ENCODE assay signal across 18 cellular contexts in the genomic region with DNA sequence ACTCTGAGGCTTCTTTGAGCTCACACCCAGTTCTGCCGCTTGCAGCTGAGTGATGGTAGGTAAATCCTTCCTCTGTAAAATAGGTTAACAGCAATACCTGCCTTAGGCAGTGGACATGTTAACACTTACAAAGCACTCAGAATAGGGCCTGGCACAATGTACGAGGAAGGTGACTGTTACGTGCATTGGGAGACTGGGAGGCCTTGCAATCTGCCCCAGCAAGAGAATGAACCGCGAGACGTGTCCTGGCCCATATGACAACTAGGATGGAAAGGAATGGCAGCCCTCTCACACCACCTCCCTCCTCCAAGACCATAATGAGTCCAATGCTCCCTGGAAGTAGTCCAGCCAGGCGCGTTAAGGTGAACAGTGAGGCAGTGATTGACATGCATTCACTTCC.
"Had no signal": no experiment of that assay in that cellular context is flagged by ENCODE, and none has a peak within 500 bp of the region (broad histone marks: within the 10 kb centered on the region; RNA-seq: fewer than 3 reads in every experiment).

No MANE protein-coding gene starts in this region.

- H3K27me3 ChIP-seq: hepatocyte, neural progenitor cell, ovary, suprapubic skin, thyroid gland, upper lobe of right lung had no signal

- ATAC-seq: left lobe of liver; natural killer cell treated with Interleukin-12 subunit alpha and Interleukin-12 subunit beta and Interleukin-15 and Interleukin-18, amount 100 ng/mL, for 72 hours; right cardiac atrium; upper lobe of right lung had no signal

- H3K79me2 ChIP-seq: hepatocyte had no signal

- H3K9me3 ChIP-seq: ovary, suprapubic skin, thyroid gland, upper lobe of right lung had no signal

- H3K4me3 ChIP-seq: hepatocyte, neural progenitor cell, ovary, suprapubic skin, thyroid gland, upper lobe of right lung had no signal

- H3K27ac ChIP-seq: hepatocyte, neural progenitor cell, ovary, suprapubic skin, thyroid gland, upper lobe of right lung had no signal

- H3K9ac ChIP-seq: neural progenitor cell had no signal

- H3K4me2 ChIP-seq: hepatocyte, neural progenitor cell had no signal

- H3K36me3 ChIP-seq: neural progenitor cell, ovary, suprapubic skin, thyroid gland, upper lobe of right lung had no signal

- DNase-seq: effector memory CD4-positive, alpha-beta T cell; foreskin melanocyte; head of caudate nucleus; kidney glomerular epithelial cell; nucleus accumbens; ovary; right cardiac atrium; small intestine; stimulated activated CD4-positive, alpha-beta T cell treated with anti-CD3 and anti-CD28 coated beads, Interleukin-12 subunit alpha, Interleukin-12 subunit beta, amount 100 ng/mL, for 4 hours; stimulated activated naive CD4-positive, alpha-beta T cell treated with Interleukin-2 at 50 U/mL for 16 hours; thyroid gland; upper lobe of right lung had no signal

- H3K4me1 ChIP-seq: thyroid gland, upper lobe of right lung had no signal

- FAIRE-seq: endometrium, small intestine had no signal
